ENCODE assay signal across 1 cellular context in the genomic region with DNA sequence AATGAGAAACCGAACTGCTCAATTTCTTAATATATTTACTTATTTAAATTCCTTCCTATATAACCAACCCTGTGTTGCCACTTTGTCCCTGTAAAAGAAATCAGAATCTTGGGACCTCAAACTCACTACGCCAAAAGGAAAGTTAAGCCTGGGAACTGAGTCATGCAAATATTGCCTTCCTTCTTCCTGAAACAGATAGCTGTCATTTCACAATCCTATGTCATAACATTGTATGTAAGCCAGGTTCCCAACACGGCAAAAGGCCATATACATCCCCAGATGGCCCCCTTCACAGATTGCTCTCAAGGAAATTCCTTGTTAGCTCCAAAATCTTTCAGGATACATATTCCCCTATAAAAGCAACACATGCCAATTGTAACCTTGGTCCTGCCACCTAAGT.
TF ChIP-seq lines count a peak whose summit lies in the region.

No MANE protein-coding gene starts in this region.

TF ChIP-seq in GM12878, 131 proteins besides CTCF, POLR2A, EP300 and RAD21 (continued from another document):
- no peak for TF ChIP-seq ZBTB40 (IDR thresholded peaks at IDR 0.05; ENCODE audit: borderline replicate concordance)
- TF ChIP-seq ZNF24 (IDR thresholded peaks at IDR 0.05) = no peak
- no peak for TF ChIP-seq BRCA1 (IDR thresholded peaks at IDR 0.05; ENCODE audit: low read depth, low read length)
- peak; percentile 43; the same call in 1 of the 2 replicates for TF ChIP-seq ZBTB11 (CRISPR knock-in tag; IDR thresholded peaks at IDR 0.05)
- TF ChIP-seq, protein P1, sequence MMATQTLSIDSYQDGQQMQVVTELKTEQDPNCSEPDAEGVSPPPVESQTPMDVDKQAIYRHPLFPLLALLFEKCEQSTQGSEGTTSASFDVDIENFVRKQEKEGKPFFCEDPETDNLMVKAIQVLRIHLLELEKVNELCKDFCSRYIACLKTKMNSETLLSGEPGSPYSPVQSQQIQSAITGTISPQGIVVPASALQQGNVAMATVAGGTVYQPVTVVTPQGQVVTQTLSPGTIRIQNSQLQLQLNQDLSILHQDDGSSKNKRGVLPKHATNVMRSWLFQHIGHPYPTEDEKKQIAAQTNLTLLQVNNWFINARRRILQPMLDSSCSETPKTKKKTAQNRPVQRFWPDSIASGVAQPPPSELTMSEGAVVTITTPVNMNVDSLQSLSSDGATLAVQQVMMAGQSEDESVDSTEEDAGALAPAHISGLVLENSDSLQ (IDR thresholded peaks at IDR 0.05) = no peak
